In the genomic region with DNA sequence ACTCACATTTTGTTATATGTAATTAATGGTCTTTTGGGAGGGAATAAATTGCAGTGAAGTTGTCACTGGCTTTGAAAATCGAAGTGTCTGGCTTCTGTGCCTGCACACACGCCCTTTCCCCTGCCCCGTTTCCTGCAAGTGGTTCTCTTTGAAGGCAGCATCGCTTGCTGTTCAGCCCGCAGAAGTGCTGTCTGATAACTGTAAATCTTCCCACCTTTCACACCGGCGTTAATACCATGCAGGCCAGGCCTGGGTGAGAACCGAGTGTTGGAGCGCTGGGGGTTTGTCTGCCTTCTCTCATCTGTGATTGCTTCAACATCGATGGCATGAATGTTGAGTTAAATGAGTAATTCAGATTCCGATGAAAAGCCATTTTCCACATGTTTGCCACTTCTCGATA, we compare ENCODE assay signal across 17 cellular contexts.
"Had no signal": no experiment of that assay in that cellular context is flagged by ENCODE, and none has a peak within 500 bp of the region (broad histone marks: within the 10 kb centered on the region; RNA-seq: fewer than 3 reads in every experiment).

No MANE protein-coding gene starts in this region.

- H3K4me1 Mint-ChIP-seq: activated CD8-positive, alpha-beta memory T cell treated with anti-CD3 and anti-CD28 coated beads, Interleukin-2, amount 10 ng/mL, durations not matched to agents 7 days and 5 days; stimulated activated naive B cell treated with anti-CD40 and anti-IgM and Interleukin-4, amounts not matched to agents 10 μg/mL and 1 μg/mL and 100 μg/mL, for 72 hours had no signal

- H3K27ac ChIP-seq: body of pancreas, colonic mucosa, ovary had no signal

- H3K4me3 Mint-ChIP-seq: activated CD4-positive, alpha-beta memory T cell treated with anti-CD3 and anti-CD28 coated beads for 36 hours; activated CD8-positive, alpha-beta memory T cell treated with anti-CD3 and anti-CD28 coated beads, Interleukin-2, amount 10 ng/mL, durations not matched to agents 7 days and 5 days; activated naive CD8-positive, alpha-beta T cell; activated T-cell treated with anti-CD3 and anti-CD28 coated beads, Interleukin-2, amount 50 U/mL, for 24 hours; stimulated activated naive B cell treated with anti-CD40 and anti-IgM and Interleukin-4, amounts not matched to agents 10 μg/mL and 1 μg/mL and 100 μg/mL, for 72 hours had no signal

- H3K27me3 Mint-ChIP-seq: activated CD4-positive, alpha-beta memory T cell treated with anti-CD3 and anti-CD28 coated beads for 36 hours; activated CD8-positive, alpha-beta memory T cell treated with anti-CD3 and anti-CD28 coated beads, Interleukin-2, amount 10 ng/mL, durations not matched to agents 7 days and 5 days; activated naive CD8-positive, alpha-beta T cell; activated T-cell treated with anti-CD3 and anti-CD28 coated beads, Interleukin-2, amount 50 U/mL, for 24 hours had no signal

- H3K36me3 Mint-ChIP-seq: activated CD4-positive, alpha-beta memory T cell treated with anti-CD3 and anti-CD28 coated beads for 36 hours; activated CD8-positive, alpha-beta memory T cell treated with anti-CD3 and anti-CD28 coated beads, Interleukin-2, amount 10 ng/mL, durations not matched to agents 7 days and 5 days; activated naive CD8-positive, alpha-beta T cell; stimulated activated naive B cell treated with anti-CD40 and anti-IgM and Interleukin-4, amounts not matched to agents 10 μg/mL and 1 μg/mL and 100 μg/mL, for 72 hours had no signal

- H3K36me3 ChIP-seq: colonic mucosa, ovary had no signal

- H3K9me3 ChIP-seq: body of pancreas, colonic mucosa, ovary, SK-N-SH had no signal

- H3K4me3 ChIP-seq: body of pancreas, colonic mucosa, ovary had no signal

- H3K4me1 ChIP-seq: colonic mucosa had no signal

- H3K9me3 Mint-ChIP-seq: activated CD4-positive, alpha-beta memory T cell treated with anti-CD3 and anti-CD28 coated beads for 36 hours; activated T-cell treated with anti-CD3 and anti-CD28 coated beads, Interleukin-2, amount 50 U/mL, for 24 hours; activated T-helper 2 cell treated with anti-CD3 and anti-CD28 coated beads, Interferon-gamma antibody, Interleukin-2, Interleukin-4, amounts not matched to agents 10 μg/mL and 5 μg/mL and 100 μg/mL, durations not matched to agents 14 hours and 24 hours and 36 hours; stimulated activated naive B cell treated with anti-CD40 and anti-IgM and Interleukin-4, amounts not matched to agents 10 μg/mL and 1 μg/mL and 100 μg/mL, for 72 hours had no signal

- ATAC-seq: activated CD4-positive, CD25-positive, alpha-beta regulatory T cell treated with anti-CD3 and anti-CD28 coated beads, Interleukin-2, amount 50 U/mL, for 24 hours; activated CD8-positive, alpha-beta memory T cell treated with anti-CD3 and anti-CD28 coated beads, Interleukin-2, amount 10 ng/mL, durations not matched to agents 7 days and 5 days; body of pancreas; stimulated activated naive B cell treated with anti-CD40 and anti-IgM and Interleukin-4, amounts not matched to agents 10 μg/mL and 1 μg/mL and 100 μg/mL, for 72 hours had no signal

- H3K27ac Mint-ChIP-seq: activated CD4-positive, alpha-beta memory T cell treated with anti-CD3 and anti-CD28 coated beads for 36 hours; activated CD8-positive, alpha-beta memory T cell treated with anti-CD3 and anti-CD28 coated beads, Interleukin-2, amount 10 ng/mL, durations not matched to agents 7 days and 5 days; activated naive CD8-positive, alpha-beta T cell; activated T-cell treated with anti-CD3 and anti-CD28 coated beads, Interleukin-2, amount 50 U/mL, for 24 hours; activated T-helper 2 cell treated with anti-CD3 and anti-CD28 coated beads, Interferon-gamma antibody, Interleukin-2, Interleukin-4, amounts not matched to agents 10 μg/mL and 5 μg/mL and 100 μg/mL, durations not matched to agents 14 hours and 24 hours and 36 hours; stimulated activated naive B cell treated with anti-CD40 and anti-IgM and Interleukin-4, amounts not matched to agents 10 μg/mL and 1 μg/mL and 100 μg/mL, for 72 hours had no signal

- DNase-seq: activated CD4-positive, alpha-beta memory T cell treated with anti-CD3 and anti-CD28 coated beads for 36 hours; activated CD8-positive, alpha-beta memory T cell treated with anti-CD3 and anti-CD28 coated beads, Interleukin-2, amount 10 ng/mL, durations not matched to agents 7 days and 5 days; activated T-cell treated with anti-CD3 and anti-CD28 coated beads, Interleukin-2, amount 50 U/mL, for 24 hours; amygdala; body of pancreas; caudate nucleus; colonic mucosa; erythroblast; left ventricle myocardium superior; ovary; SHP77 treated with DMSO at 0.1 percent for 48 hours; SK-N-SH; stimulated activated naive B cell treated with anti-CD40 and anti-IgM and Interleukin-4, amounts not matched to agents 10 μg/mL and 1 μg/mL and 100 μg/mL, for 72 hours; T-helper 1 cell had no signal

- H3K27me3 ChIP-seq: body of pancreas, colonic mucosa, ovary had no signal
